ENCODE assay signal across 14 cellular contexts in genomic region chr19:10651821-10652220, GRCh38. TPM values are rescaled to one million over a fixed set of nuclear protein-coding genes. Genes with fewer than 3 reads are reported as not detected.
DNase-seq lines count a peak whose midpoint lies in the region; ATAC-seq and TF ChIP-seq lines count a peak whose summit lies in the region.
"Had no signal": no experiment of that assay in that cellular context is flagged by ENCODE, and none has a peak within 500 bp of the region (broad histone marks: within the 10 kb centered on the region; RNA-seq: fewer than 3 reads in every experiment).

No MANE protein-coding gene starts in this region.

- no peak for ATAC-seq in activated naive CD8-positive, alpha-beta T cell treated with anti-CD3 and anti-CD28 coated beads, Interleukin-2, amount 50 U/mL, for 24 hours
- no peak for ATAC-seq in GM19324 (IDR thresholded peaks at IDR 0.05; ENCODE audit: low FRiP score, unreplicated experiment)
- no peak for ATAC-seq in GM18517 (IDR thresholded peaks at IDR 0.05; ENCODE audit: unreplicated experiment)
- ATAC-seq: gastroesophageal sphincter, left colon had no signal

- H3K79me2 ChIP-seq in MM.1S (ENCODE audit: low read length) = peaks cover 37% of the 10 kb centered on the region

- peak overlapping the region; percentile 43; the same call in 1 of the 2 replicates for H3K4me2 ChIP-seq in MM.1S (ENCODE audit: low read depth, low read length)

- no peaks in the 10 kb centered on the region for H3K27me3 ChIP-seq in CD8-positive, alpha-beta memory T cell (ENCODE audit: insufficient read depth, low read length, poor library complexity, severe bottlenecking)
- no peaks in the 10 kb centered on the region for H3K27me3 ChIP-seq in MM.1S (replicated peaks; ENCODE audit: insufficient read depth, low read length)
- H3K27me3 ChIP-seq: gastroesophageal sphincter, Peyer's patch had no signal

- peaks cover 31 to 41% (median 39%) of the 10 kb centered on the region in 3 donors for H3K4me1 Mint-ChIP-seq in CD8-positive, alpha-beta memory T cell
- H3K4me1 Mint-ChIP-seq in activated naive CD8-positive, alpha-beta T cell treated with anti-CD3 and anti-CD28 coated beads, Interleukin-2, amount 50 U/mL, for 24 hours = peaks cover 42% of the 10 kb centered on the region
- H3K4me1 Mint-ChIP-seq in nephron progenitor cell = peaks cover 36% of the 10 kb centered on the region

- no peak overlapping the region for H3K4me3 ChIP-seq in CD8-positive, alpha-beta memory T cell (ENCODE audit: low read length)
- H3K4me3 ChIP-seq in MM.1S (ENCODE audit: low read length) = no peak overlapping the region

- peaks cover 19% of the 10 kb centered on the region for H3F3A ChIP-seq in MM.1S (ENCODE audit: insufficient read depth, low read length)

- peak overlapping the region; percentile 54 to 98 (median 66) for H3K4me3 Mint-ChIP-seq in CD8-positive, alpha-beta memory T cell
- peak overlapping the region; percentile 96 for H3K4me3 Mint-ChIP-seq in activated naive CD8-positive, alpha-beta T cell treated with anti-CD3 and anti-CD28 coated beads, Interleukin-2, amount 50 U/mL, for 24 hours
- peak overlapping the region; percentile 99 for H3K4me3 Mint-ChIP-seq in nephron progenitor cell

- H3K36me3 Mint-ChIP-seq in CD8-positive, alpha-beta memory T cell = peaks cover 0 to 31% (median 0%) of the 10 kb centered on the region in 3 donors
- H3K36me3 Mint-ChIP-seq in activated naive CD8-positive, alpha-beta T cell treated with anti-CD3 and anti-CD28 coated beads, Interleukin-2, amount 50 U/mL, for 24 hours (ENCODE audit: low read depth) = peaks cover 31% of the 10 kb centered on the region
- H3K36me3 Mint-ChIP-seq in nephron progenitor cell (ENCODE audit: low read depth) = peaks cover 19% of the 10 kb centered on the region

- peak overlapping the region; percentile 19; the same call in 1 of the 2 replicates for H3K9ac ChIP-seq in MM.1S (ENCODE audit: low read length)

- peak overlapping the region; percentile 47 to 100 (median 82) for H3K27ac Mint-ChIP-seq in CD8-positive, alpha-beta memory T cell
- peak overlapping the region; percentile 97 for H3K27ac Mint-ChIP-seq in activated naive CD8-positive, alpha-beta T cell treated with anti-CD3 and anti-CD28 coated beads, Interleukin-2, amount 50 U/mL, for 24 hours
- H3K27ac Mint-ChIP-seq in nephron progenitor cell = peak overlapping the region; percentile 93

- H3K36me3 ChIP-seq in CD8-positive, alpha-beta memory T cell (ENCODE audit: insufficient read depth, low read length) = no peaks in the 10 kb centered on the region
- H3K36me3 ChIP-seq in MM.1S (replicated peaks; ENCODE audit: insufficient read depth, low read length) = no peaks in the 10 kb centered on the region
- H3K36me3 ChIP-seq: gastroesophageal sphincter, Peyer's patch had no signal

- no peaks in the 10 kb centered on the region for H3K9me3 ChIP-seq in CD8-positive, alpha-beta memory T cell (ENCODE audit: low read length)
- no peaks in the 10 kb centered on the region for H3K9me3 ChIP-seq in MM.1S (replicated peaks; ENCODE audit: insufficient read depth, low read length)
- H3K9me3 ChIP-seq: gastroesophageal sphincter, Peyer's patch had no signal

- CTCF ChIA-PET in CD8-positive, alpha-beta memory T cell (lab: Charles Lee) = interaction anchor here (1.3 to 15.7 kb wide), 2 partner anchors 71 to 213 kb away, joined by 3 to 371 read pairs; no protein-coding TSS in a partner anchor

- DNase-seq in CD8-positive, alpha-beta memory T cell = no peak
- peak; percentile 87 for DNase-seq in MM.1S
- DNase-seq in activated naive CD8-positive, alpha-beta T cell treated with anti-CD3 and anti-CD28 coated beads, Interleukin-2, amount 50 U/mL, for 24 hours = no peak
- DNase-seq in nephron progenitor cell = no peak
- DNase-seq in NOMO-1 (lab: John Stamatoyannopoulos, UW; ENCODE audit: unreplicated experiment in 2 of 2) = no peak
- DNase-seq: activated effector memory CD4-positive, alpha-beta T cell treated with anti-CD3 and anti-CD28 coated beads, Interleukin-2, amount 50 U/mL, for 16 hours; KG1; left colon; NCI-H2171 treated with DMSO at 0.1 percent for 48 hours; Peyer's patch; stimulated activated CD4-positive, alpha-beta T cell treated with anti-CD3 and anti-CD28 coated beads, Interleukin-1b, Interleukin-23, amount 100 ng/mL, for 48 hours had no signal

- no peak overlapping the region for H2AFZ ChIP-seq in MM.1S (ENCODE audit: low read length)

- H3K4me1 ChIP-seq in CD8-positive, alpha-beta memory T cell (ENCODE audit: insufficient read depth, low read length) = peaks cover 26% of the 10 kb centered on the region
- peaks cover 19% of the 10 kb centered on the region for H3K4me1 ChIP-seq in MM.1S (ENCODE audit: low read length)

- no peak for TF ChIP-seq CTCF in MM.1S (IDR thresholded peaks at IDR 0.05; ENCODE audit: low read length)
- no peak for TF ChIP-seq CTCF in nephron progenitor cell (IDR thresholded peaks at IDR 0.05)

- no peak overlapping the region for H3K27ac ChIP-seq in CD8-positive, alpha-beta memory T cell (ENCODE audit: low read depth, low read length)
- H3K27ac ChIP-seq in MM.1S (ENCODE audit: low read length) = peak overlapping the region; percentile 96; the same call in 1 of the 2 replicates

- peaks cover 21% of the 10 kb centered on the region for H4K20me1 ChIP-seq in MM.1S (ENCODE audit: insufficient read depth, low read length)

- no peaks in the 10 kb centered on the region for H3K9me2 ChIP-seq in MM.1S (replicated peaks; ENCODE audit: insufficient read depth, low read length)

- POLR2A ChIA-PET in CD8-positive, alpha-beta memory T cell (lab: Charles Lee) = interaction anchor here (0.6 to 1.9 kb wide), 6 partner anchors 47 to 239 kb away, joined by 3 to 17 read pairs (median 4); no protein-coding TSS in a partner anchor

- peaks cover 0 to 2% (median 0%) of the 10 kb centered on the region in 5 donors for H3K9me3 Mint-ChIP-seq in CD8-positive, alpha-beta memory T cell
- no peaks in the 10 kb centered on the region for H3K9me3 Mint-ChIP-seq in activated naive CD8-positive, alpha-beta T cell treated with anti-CD3 and anti-CD28 coated beads, Interleukin-2, amount 50 U/mL, for 24 hours
- no peaks in the 10 kb centered on the region for H3K9me3 Mint-ChIP-seq in nephron progenitor cell

- peaks cover 0 to 10% of the 10 kb centered on the region in 2 donors for H3K27me3 Mint-ChIP-seq in CD8-positive, alpha-beta memory T cell
- peaks cover 2% of the 10 kb centered on the region for H3K27me3 Mint-ChIP-seq in activated naive CD8-positive, alpha-beta T cell treated with anti-CD3 and anti-CD28 coated beads, Interleukin-2, amount 50 U/mL, for 24 hours
- H3K27me3 Mint-ChIP-seq in nephron progenitor cell (ENCODE audit: low read depth, poor library complexity) = peaks cover 4% of the 10 kb centered on the region

RNA-seq across cellular contexts. Expression of gene ILF3, which starts 2.3 kb away (rescaled TPM):
- total RNA-seq in CD8-positive, alpha-beta memory T cell = 100 to 1,000 TPM; 471 to 475 TPM
- 100.0 TPM for polyA plus RNA-seq in CD8-positive, alpha-beta memory T cell

RNA-seq across cellular contexts. Expression of gene SLC44A2, which starts 26.5 kb away (rescaled TPM):
- 10 to 100 TPM; 70.5 to 88.2 TPM for total RNA-seq in CD8-positive, alpha-beta memory T cell
- 285 TPM for polyA plus RNA-seq in CD8-positive, alpha-beta memory T cell

RNA-seq across cellular contexts. Expression of gene QTRT1, which starts 49.4 kb away (rescaled TPM):
- total RNA-seq in CD8-positive, alpha-beta memory T cell = 10 to 100 TPM; 76.1 to 80.1 TPM
- 32.2 TPM for polyA plus RNA-seq in CD8-positive, alpha-beta memory T cell
